In genomic region chr18:66548747-66549146, GRCh38 we compare ENCODE assay signal across 21 cellular contexts. TPM values are rescaled to one million over a fixed set of nuclear protein-coding genes. Genes with fewer than 3 reads are reported as not detected.
DNase-seq lines count a peak whose midpoint lies in the region; ATAC-seq and TF ChIP-seq lines count a peak whose summit lies in the region.
"Had no signal": no experiment of that assay in that cellular context is flagged by ENCODE, and none has a peak within 500 bp of the region (broad histone marks: within the 10 kb centered on the region; RNA-seq: fewer than 3 reads in every experiment).

No MANE protein-coding gene starts in this region.

- peaks cover 6% of the 10 kb centered on the region for H3K4me1 Mint-ChIP-seq in glutamatergic neuron (ENCODE audit: low read depth, unreplicated experiment)
- H3K4me1 Mint-ChIP-seq: B cell; naive thymus-derived CD4-positive, alpha-beta T cell had no signal

- H3K4me3 Mint-ChIP-seq in glutamatergic neuron (ENCODE audit: unreplicated experiment): no peak overlapping the region
- H3K4me3 Mint-ChIP-seq: B cell; dendritic cell treated with granulocyte-macrophage colony-stimulating factor and Interleukin-4, amounts not matched to agents 40 ng/mL and 50 ng/mL, for 4 days; naive thymus-derived CD4-positive, alpha-beta T cell had no signal

- no peak overlapping the region for H3K27ac Mint-ChIP-seq in glutamatergic neuron (ENCODE audit: unreplicated experiment)
- H3K27ac Mint-ChIP-seq: B cell; dendritic cell treated with granulocyte-macrophage colony-stimulating factor and Interleukin-4, amounts not matched to agents 40 ng/mL and 50 ng/mL, for 4 days; naive thymus-derived CD4-positive, alpha-beta T cell had no signal

- no peaks in the 10 kb centered on the region for H3K27me3 Mint-ChIP-seq in glutamatergic neuron (ENCODE audit: unreplicated experiment)
- H3K27me3 Mint-ChIP-seq: B cell; dendritic cell treated with granulocyte-macrophage colony-stimulating factor and Interleukin-4, amounts not matched to agents 40 ng/mL and 50 ng/mL, for 4 days; naive thymus-derived CD4-positive, alpha-beta T cell had no signal

- peak; percentile 60 for ATAC-seq in GM18870 (IDR thresholded peaks at IDR 0.05; ENCODE audit: unreplicated experiment)
- ATAC-seq in left lobe of liver: no peak
- ATAC-seq: left ventricle myocardium superior; naive thymus-derived CD4-positive, alpha-beta T cell had no signal

- DNase-seq in GM10248 (ENCODE audit: extremely low spot score) (peak; percentile 8), NCI-H748 treated with DMSO at 0.1 percent for 48 hours (lab: John Stamatoyannopoulos, UW) (peak; percentile 24), glutamatergic neuron (no peak), NCI-H1417 treated with DMSO at 0.1 percent for 48 hours (lab: John Stamatoyannopoulos, UW) (no peak), AG20443 (ENCODE audit: low spot score) (no peak), left lobe of liver (ENCODE audit: low spot score) (no peak), posterior cingulate gyrus (no peak)
- DNase-seq: activated CD4-positive, alpha-beta T cell treated with anti-CD3 and anti-CD28 coated beads, Interleukin-2, amount 50 U/mL, for 48 hours; anterior cingulate cortex; Karpas-422; left ventricle myocardium superior; naive thymus-derived CD4-positive, alpha-beta T cell; NCI-H2029 treated with DMSO at 0.1 percent for 48 hours; NCI-H774; SJCRH30; stimulated activated CD4-positive, alpha-beta T cell treated with anti-CD3 and anti-CD28 coated beads, Interleukin-2, amount 100 ng/mL, for 48 hours had no signal

- H3K9me3 Mint-ChIP-seq in glutamatergic neuron (ENCODE audit: unreplicated experiment): no peaks in the 10 kb centered on the region
- H3K9me3 Mint-ChIP-seq: dendritic cell treated with granulocyte-macrophage colony-stimulating factor and Interleukin-4, amounts not matched to agents 40 ng/mL and 50 ng/mL, for 4 days had no signal

- H3K36me3 Mint-ChIP-seq in glutamatergic neuron (ENCODE audit: unreplicated experiment): no peaks in the 10 kb centered on the region
- H3K36me3 Mint-ChIP-seq: naive thymus-derived CD4-positive, alpha-beta T cell had no signal

- POLR2A ChIA-PET in GM10248 (lab: Yijun Ruan, JAX): no interaction called here

- intact Hi-C loops in posterior cingulate gyrus (cut with DNase I): loop anchor here (2.0 kb wide), 1 partner anchor 68 kb away; no protein-coding TSS in a partner anchor

- TF ChIP-seq CTCF in GM10248 (IDR thresholded peaks at IDR 0.05; ENCODE audit: control extremely low read depth, extremely low read depth, low read depth, missing control alignments) (peak; percentile 32), glutamatergic neuron (IDR thresholded peaks at IDR 0.05; ENCODE audit: partially characterized antibody, unreplicated experiment) (peak; percentile 57)

- CTCF ChIA-PET in GM10248 (lab: Yijun Ruan, JAX): interaction anchor here (1.8 kb wide), 1 partner anchor 9 kb away, joined by 6 read pairs; no protein-coding TSS in a partner anchor

RNA-seq across cellular contexts. Expression of gene CDH19, which starts 55.1 kb away (rescaled TPM):
- total RNA-seq in glutamatergic neuron (ENCODE audit: unreplicated experiment) (not detected), left lobe of liver (2.3 TPM)
- total RNA-seq: B cell; Daoy; fibroblast of lung; naive thymus-derived CD4-positive, alpha-beta T cell had no signal

Comparison
In these comparisons a context has a peak if more than half of its experiments do, and no peak if none do; other contexts are left out.
1. DNase-seq: peak in GM10248 (single experiment) and NCI-H748 treated with DMSO at 0.1 percent for 48 hours (single experiment); none in glutamatergic neuron (single experiment), NCI-H1417 treated with DMSO at 0.1 percent for 48 hours (single experiment), AG20443 (single experiment), left lobe of liver (single experiment) and posterior cingulate gyrus (0 of 10).